10 cellular contexts compared by ENCODE assay signal in genomic region chr11:122668562-122669090, GRCh38. TPM values are rescaled to one million over a fixed set of nuclear protein-coding genes. Genes with fewer than 3 reads are reported as not detected.
A peak's percentile ranks its signal among the peaks of the same experiment; 100 is the strongest.
DNase-seq lines count a peak whose midpoint lies in the region; ATAC-seq and TF ChIP-seq lines count a peak whose summit lies in the region.
"Had no signal": no experiment of that assay in that cellular context is flagged by ENCODE, and none has a peak within 500 bp of the region (broad histone marks: within the 10 kb centered on the region; RNA-seq: fewer than 3 reads in every experiment).

No MANE protein-coding gene starts in this region.

- no peak overlapping the region for H2AFZ ChIP-seq in HCT116 (ENCODE audit: low read depth, low read length, poor library complexity, severe bottlenecking)

- H4K20me1 ChIP-seq in HCT116 (ENCODE audit: insufficient read depth): no peaks in the 10 kb centered on the region

- H3K27me3 ChIP-seq in HCT116 (ENCODE audit: insufficient read depth, low read length): no peaks in the 10 kb centered on the region
- H3K27me3 ChIP-seq in esophagus squamous epithelium: no peaks in the 10 kb centered on the region

- peaks cover 40% of the 10 kb centered on the region; the same call in 1 of the 2 replicates for H3K79me2 ChIP-seq in HCT116 (ENCODE audit: insufficient read depth, low read length)

- intact Hi-C loops in HCT116 (cut with micrococcal nuclease) (no loop called here), esophagus squamous epithelium (cut with DNase I) (no loop called here)

- CTCF ChIA-PET in HCT116 (lab: Charles Lee): no interaction called here

- 34 to 52% methylated on average over 6 of the region's 6 CpGs for WGBS in esophagus squamous epithelium, 2 donors

- H3K4me1 ChIP-seq in HCT116 (ENCODE audit: control insufficient read depth in 1 of 2, insufficient read depth in 2 of 2, low read length in 2 of 2) (peaks cover 2 to 28% of the 10 kb centered on the region in 2 experiments), esophagus squamous epithelium (peaks cover 0 to 5% (median 0%) of the 10 kb centered on the region in 3 donors)

- H3K27ac ChIP-seq in HCT116 (ENCODE audit: low read depth, low read length) (no peak overlapping the region), esophagus squamous epithelium (no peak overlapping the region)

- H3K9me2 ChIP-seq in HCT116 (ENCODE audit: insufficient read depth): no peaks in the 10 kb centered on the region

- ATAC-seq in HCT116 (no peak), HG02759 (IDR thresholded peaks at IDR 0.05; ENCODE audit: unreplicated experiment) (no peak), GM18502 (IDR thresholded peaks at IDR 0.05; ENCODE audit: poor library complexity, unreplicated experiment) (no peak)

- H3K36me3 ChIP-seq in HCT116 (ENCODE audit: control insufficient read depth in 1 of 2, insufficient read depth in 2 of 2, low read length in 2 of 2): no peaks in the 10 kb centered on the region
- H3K36me3 ChIP-seq in esophagus squamous epithelium: no peaks in the 10 kb centered on the region

- no TSS peak for BruUV-seq in HCT116 (replicated peaks; lab: Mats Ljungman, UMichigan)

- peak; percentile 61 for DNase-seq in AG08395 (ENCODE audit: low spot score)
- DNase-seq in HCT116 (ENCODE audit: low read depth, low spot score): peak; percentile 34
- DNase-seq in RPMI7951 (ENCODE audit: low read depth): peak; percentile 94
- DNase-seq in fibroblast of mammary gland (ENCODE audit: low read depth): peak; percentile 86
- no peak for DNase-seq in NCI-H1436 treated with DMSO at 0.1 percent for 48 hours (lab: John Stamatoyannopoulos, UW)
- DNase-seq in esophagus squamous epithelium (lab: John Stamatoyannopoulos, UW): no peak
- DNase-seq: activated gamma-delta T cell, RPMI8226 had no signal

- H3K9me3 ChIP-seq in HCT116 (ENCODE audit: control insufficient read depth in 1 of 2, insufficient read depth in 1 of 2, low read depth in 1 of 2, low read length in 2 of 2) (no peaks in the 10 kb centered on the region; a peak in 1 of 4 replicates), esophagus squamous epithelium (no peaks in the 10 kb centered on the region)

- no peak for TF ChIP-seq RAD21 in HCT116 (IDR thresholded peaks at IDR 0.05; ENCODE audit: low read depth)

- RAD21 ChIA-PET in HCT116 (lab: Charles Lee; ENCODE audit: low non-redundant PET in 1 of 2, low total read pairs in 2 of 2, uncharacterized antibody in 2 of 2, unreplicated experiment in 2 of 2): no interaction called here

- H3K9ac ChIP-seq in HCT116 (ENCODE audit: low read length): no peak overlapping the region

- TF ChIP-seq CTCF in HCT116 (IDR thresholded peaks at IDR 0.05 in 2 of 3, conservative IDR thresholded peaks at IDR 0.05 in 1 of 3; ENCODE audit: borderline replicate concordance in 1 of 3, insufficient read depth in 1 of 3, low read depth in 2 of 3, low read length in 2 of 3): no peak
- no peak for TF ChIP-seq CTCF in fibroblast of mammary gland (conservative IDR thresholded peaks at IDR 0.05; ENCODE audit: control insufficient read depth, insufficient read depth, low read depth, low read length)
- TF ChIP-seq CTCF in esophagus squamous epithelium (IDR thresholded peaks at IDR 0.05): no peak

- peak overlapping the region; percentile 7 for H3K4me2 ChIP-seq in HCT116 (ENCODE audit: low read length)

- POLR2A ChIA-PET in HCT116 (lab: Charles Lee): interaction anchor here (0.9 kb wide), 1 partner anchor 13 kb away, joined by 4 read pairs; the partner anchor contains the start of gene UBASH3B

- TF ChIP-seq POLR2A in HCT116 (IDR thresholded peaks at IDR 0.05; ENCODE audit: borderline replicate concordance, extremely low read depth, insufficient read depth, insufficient read length) (no peak), esophagus squamous epithelium (IDR thresholded peaks at IDR 0.05) (no peak)

- H3K4me3 ChIP-seq in HCT116 (replicated peaks in 1 of 2; ENCODE audit: low read depth in 1 of 2, low read length in 2 of 2) (no peak overlapping the region), fibroblast of mammary gland (ENCODE audit: control insufficient read depth, low read depth, low read length) (no peak overlapping the region), esophagus squamous epithelium (no peak overlapping the region)

TF ChIP-seq in HCT116, 20 proteins besides CTCF, POLR2A, EP300 and RAD21:
- TF ChIP-seq JUND (IDR thresholded peaks at IDR 0.05) (peak; percentile 50; the same call in 1 of the 2 replicates), EGR1 (IDR thresholded peaks at IDR 0.05; ENCODE audit: low read depth) (no peak), FOSL1 (IDR thresholded peaks at IDR 0.05; ENCODE audit: low read depth) (peak; percentile 63)

RNA-seq across cellular contexts. Expression of gene UBASH3B, which starts 13.1 kb away (rescaled TPM):
- total RNA-seq in HCT116 (2021; ENCODE audit: unreplicated experiment) (40.3 TPM), esophagus squamous epithelium (10 to 100 TPM in 2 of 4 donors, 1 to 10 TPM in 2; 2.7 to 16.4 (median 9.7) TPM)
- 13.2 and 15.9 TPM in 2 replicates for polyA plus RNA-seq in HCT116 (2012)
- total RNA-seq in RPMI7951 (2014; rRNA removed; shearing (Covaris generic)): 14.3 and 16.0 TPM in 2 replicates

Comparison
In these comparisons a context has a peak if more than half of its experiments do, and no peak if none do; other contexts are left out.
1. DNase-seq: peak in AG08395 (single experiment), HCT116 (single experiment), RPMI7951 (single experiment) and fibroblast of mammary gland (single experiment); none in NCI-H1436 treated with DMSO at 0.1 percent for 48 hours (single experiment) and esophagus squamous epithelium (single experiment).